20 cellular contexts compared by ENCODE assay signal in genomic region chr5:87562068-87562467, GRCh38.
A peak's percentile ranks its signal among the peaks of the same experiment; 100 is the strongest.
DNase-seq lines count a peak whose midpoint lies in the region; FAIRE-seq lines count a peak whose summit lies in the region.
"Had no signal": no experiment of that assay in that cellular context is flagged by ENCODE, and none has a peak within 500 bp of the region (broad histone marks: within the 10 kb centered on the region; RNA-seq: fewer than 3 reads in every experiment).

No MANE protein-coding gene starts in this region.

- no peak overlapping the region for H3K27ac ChIP-seq in small intestine (ENCODE audit: low read depth in 1 of 2, low read length in 1 of 2)
- H3K27ac ChIP-seq: BLaER1, C4-2B had no signal

- H3K36me3 ChIP-seq in small intestine (ENCODE audit: control insufficient read depth in 2 of 2, insufficient read depth in 2 of 2, low read length in 2 of 2): no peaks in the 10 kb centered on the region
- H3K36me3 ChIP-seq: BLaER1 had no signal

- H3K4me3 ChIP-seq in small intestine (ENCODE audit: low read depth in 1 of 2, low read length in 2 of 2): no peak overlapping the region
- H3K4me3 ChIP-seq: BLaER1 had no signal

- H3K9me3 ChIP-seq in small intestine (ENCODE audit: control insufficient read depth, low read depth): no peaks in the 10 kb centered on the region
- H3K9me3 ChIP-seq: BLaER1 had no signal

- H3K4me1 ChIP-seq in small intestine (ENCODE audit: control insufficient read depth in 2 of 2, insufficient read depth in 1 of 2, low read depth in 1 of 2, low read length in 1 of 2): no peaks in the 10 kb centered on the region
- H3K4me1 ChIP-seq: BLaER1 had no signal

- no peak for DNase-seq in RCC 7860 (ENCODE audit: low spot score)
- DNase-seq in frontal cortex (ENCODE audit: low spot score in 2 of 2): no peak
- DNase-seq in small intestine: no peak
- no peak for DNase-seq in stimulated activated CD4-positive, alpha-beta T cell treated with anti-CD3 and anti-CD28 coated beads, Interleukin-2, amount 100 ng/mL, for 48 hours
- no peak for DNase-seq in NK-92 treated with Interleukin-12 subunit alpha and Interleukin-12 subunit beta, amount 100 ng/mL, for 24 hours (lab: John Stamatoyannopoulos, UW)
- no peak for DNase-seq in GOT3 (lab: John Stamatoyannopoulos, UW)
- DNase-seq: CD4-positive, CD25-positive, alpha-beta regulatory T cell; CD8-positive, alpha-beta memory T cell; DMS 273 treated with DMSO at 0.1 percent for 48 hours; DMS79; EL; GF-D8; H7; HCEC 1CT had no signal

- peak; percentile 28 for FAIRE-seq in RCC 7860 (lab: Jason Lieb, UNC)
- peak; percentile 98 for FAIRE-seq in frontal cortex (lab: Jason Lieb, UNC)
- peak; percentile 70 for FAIRE-seq in small intestine (lab: Jason Lieb, UNC)
- FAIRE-seq: D721Med, GM12891, GM18507, H1 had no signal

- H3K27me3 ChIP-seq in small intestine (ENCODE audit: control insufficient read depth in 2 of 2, insufficient read depth in 2 of 2, low read length in 2 of 2): no peaks in the 10 kb centered on the region
- H3K27me3 ChIP-seq: BLaER1 had no signal

- 90 to 96% (median 93%) methylated on average over 1 of the region's 1 CpG for WGBS in small intestine, 3 donors
